In genomic region chr15:83270176-83270575, GRCh38 we compare ENCODE assay signal across 35 cellular contexts. TPM values are rescaled to one million over a fixed set of nuclear protein-coding genes. Genes with fewer than 3 reads are reported as not detected.
"Had no signal": no experiment of that assay in that cellular context is flagged by ENCODE, and none has a peak within 500 bp of the region (broad histone marks: within the 10 kb centered on the region; RNA-seq: fewer than 3 reads in every experiment).

No MANE protein-coding gene starts in this region.

- H3K4me1 ChIP-seq: adrenal gland, body of pancreas, breast epithelium had no signal

- FAIRE-seq: astrocyte, TTC549 had no signal

- H3K27me3 ChIP-seq: body of pancreas, brain microvascular endothelial cell, breast epithelium had no signal

- H3K36me3 ChIP-seq: adrenal gland, brain microvascular endothelial cell, breast epithelium had no signal

- DNase-seq: activated B cell treated with CpG ODN at 0.5 μM for 24 hours; activated CD4-positive, alpha-beta memory T cell treated with anti-CD3 and anti-CD28 coated beads, Interleukin-2, amount 10 ng/mL, durations not matched to agents 7 days and 5 days; activated CD4-positive, alpha-beta T cell treated with anti-CD3 and anti-CD28 coated beads for 4 hours; activated CD4-positive, alpha-beta T cell treated with anti-CD3 and anti-CD28 coated beads, Interleukin-2, amount 10 ng/mL, durations not matched to agents 7 days and 5 days; activated CD4-positive, alpha-beta T cell treated with anti-CD3 and anti-CD28 coated beads, Interleukin-2, amount 50 U/mL, for 48 hours; activated CD4-positive, CD25-positive, alpha-beta regulatory T cell treated with anti-CD3 and anti-CD28 coated beads, Interleukin-2, amount 50 U/mL, for 72 hours; activated CD8-positive, alpha-beta memory T cell treated with anti-CD3 and anti-CD28 coated beads for 24 hours; activated CD8-positive, alpha-beta memory T cell treated with anti-CD3 and anti-CD28 coated beads, Interleukin-2, amount 10 ng/mL, durations not matched to agents 7 days and 5 days; activated CD8-positive, alpha-beta memory T cell treated with anti-CD3 and anti-CD28 coated beads, Interleukin-2, amount 50 U/mL, for 48 hours; activated CD8-positive, alpha-beta T cell treated with anti-CD3 and anti-CD28 coated beads, Interleukin-2, amount 10 ng/mL, durations not matched to agents 7 days and 5 days; activated effector memory CD4-positive, alpha-beta T cell treated with Interleukin-2 at 50 U/mL for 16 hours; activated gamma-delta T cell; activated naive CD4-positive, alpha-beta T cell; activated naive CD4-positive, alpha-beta T cell treated with anti-CD3 and anti-CD28 coated beads for 36 hours; activated naive CD4-positive, alpha-beta T cell treated with anti-CD3 and anti-CD28 coated beads, Interleukin-2, amount 50 U/mL, for 16 hours; activated naive CD8-positive, alpha-beta T cell treated with anti-CD3 and anti-CD28 coated beads for 36 hours; activated T-cell treated with anti-CD3 and anti-CD28 coated beads, Interleukin-2, amount 50 U/mL, for 24 hours; activated T-cell treated with anti-CD3 and anti-CD28 coated beads, Interleukin-2, amount 50 U/mL, for 48 hours; adrenal gland; amniotic stem cell; aorta; body of pancreas; brain microvascular endothelial cell; central memory CD4-positive, alpha-beta T cell; T-cell; T-helper 17 cell; T-helper 9 cell had no signal

- H3K9me3 ChIP-seq: adrenal gland, body of pancreas, breast epithelium had no signal

- H3K4me3 ChIP-seq: adrenal gland, body of pancreas, breast epithelium had no signal

- H3K27ac ChIP-seq: adrenal gland, body of pancreas, brain microvascular endothelial cell, breast epithelium, VCaP had no signal

- ATAC-seq: activated CD8-positive, alpha-beta memory T cell treated with anti-CD3 and anti-CD28 coated beads, Interleukin-2, amount 10 ng/mL, durations not matched to agents 7 days and 5 days; activated CD8-positive, alpha-beta T cell treated with anti-CD3 and anti-CD28 coated beads, Interleukin-2, amount 10 ng/mL, durations not matched to agents 7 days and 5 days; activated naive CD4-positive, alpha-beta T cell treated with anti-CD3 and anti-CD28 coated beads, Interleukin-2, amount 50 U/mL, for 72 hours; body of pancreas; T-cell; T-helper 17 cell had no signal

RNA-seq across cellular contexts. Expression of gene BNC1, which starts 14.3 kb away (rescaled TPM):
- total RNA-seq: activated B cell treated with CpG ODN at 0.5 μM for 24 hours; activated CD4-positive, alpha-beta memory T cell treated with anti-CD3 and anti-CD28 coated beads, Interleukin-2, amount 10 ng/mL, durations not matched to agents 7 days and 5 days; activated CD4-positive, alpha-beta T cell treated with anti-CD3 and anti-CD28 coated beads, Interleukin-2, amount 10 ng/mL, durations not matched to agents 7 days and 5 days; activated CD8-positive, alpha-beta memory T cell treated with anti-CD3 and anti-CD28 coated beads, Interleukin-2, amount 10 ng/mL, durations not matched to agents 7 days and 5 days; activated CD8-positive, alpha-beta T cell treated with anti-CD3 and anti-CD28 coated beads, Interleukin-2, amount 10 ng/mL, durations not matched to agents 7 days and 5 days; activated naive CD4-positive, alpha-beta T cell treated with anti-CD3 and anti-CD28 coated beads for 36 hours; activated naive CD4-positive, alpha-beta T cell treated with anti-CD3 and anti-CD28 coated beads, Interleukin-2, amount 50 U/mL, for 72 hours; activated naive CD8-positive, alpha-beta T cell treated with anti-CD3 and anti-CD28 coated beads for 36 hours; activated T-helper 2 cell treated with anti-CD3 and anti-CD28 coated beads, Interferon-gamma antibody, Interleukin-2, Interleukin-4, amounts not matched to agents 10 μg/mL and 5 μg/mL and 100 μg/mL, durations not matched to agents 14 hours and 24 hours and 36 hours; T-cell; T-helper 1 cell treated with Interleukin-12 subunit alpha and Interleukin-12 subunit beta and Interleukin-4 antibody, amounts not matched to agents 30 ng/mL and 1 ng/mL, for 36 hours; T-helper 17 cell; T-helper 2 cell treated with Interferon-gamma antibody and Interleukin-4, amounts not matched to agents 100 ng/mL and 5 ng/mL, for 36 hours had no signal
- polyA plus RNA-seq: aorta had no signal
